Comparison of ENCODE assay signal across 8 cellular contexts in genomic region chr16:351804-352520, GRCh38. TPM values are rescaled to one million over a fixed set of nuclear protein-coding genes. Genes with fewer than 3 reads are reported as not detected.
A peak's percentile ranks its signal among the peaks of the same experiment; 100 is the strongest.
DNase-seq lines count a peak whose midpoint lies in the region; ATAC-seq, FAIRE-seq and TF ChIP-seq lines count a peak whose summit lies in the region.

No MANE protein-coding gene starts in this region.

- H3K36me3 ChIP-seq in iPS DF 6.9 (ENCODE audit: control insufficient read depth, insufficient read depth, low read length) (no peaks in the 10 kb centered on the region), small intestine (ENCODE audit: control insufficient read depth in 2 of 2, insufficient read depth in 2 of 2, low read length in 2 of 2) (peaks cover 0 to 2% of the 10 kb centered on the region in 2 donors)

- no peaks in the 10 kb centered on the region for H3K27me3 ChIP-seq in CD4-positive, alpha-beta T cell (ENCODE audit: control insufficient read depth, insufficient read depth, low read length)
- no peaks in the 10 kb centered on the region for H3K27me3 ChIP-seq in iPS DF 6.9 (ENCODE audit: control insufficient read depth, insufficient read depth, low read length)
- H3K27me3 ChIP-seq in small intestine (ENCODE audit: control insufficient read depth in 2 of 2, insufficient read depth in 2 of 2, low read length in 2 of 2), result no peaks in the 10 kb centered on the region

- FAIRE-seq in small intestine (lab: Jason Lieb, UNC), result no peak

- no peaks in the 10 kb centered on the region for H3K9me3 ChIP-seq in CD4-positive, alpha-beta T cell (ENCODE audit: control insufficient read depth, low read length)
- H3K9me3 ChIP-seq in iPS DF 6.9 (ENCODE audit: control insufficient read depth, insufficient read depth, low read length) (no peaks in the 10 kb centered on the region), small intestine (ENCODE audit: control insufficient read depth, low read depth) (no peaks in the 10 kb centered on the region)

- peak in 5 of 10 experiments; percentile 18 to 51 (median 27) for DNase-seq in CD4-positive, alpha-beta T cell
- DNase-seq in HK-2 (ENCODE audit: unreplicated experiment) (peak; percentile 25), iPS DF 6.9 (ENCODE audit: low read depth, low spot score) (no peak), small intestine (peak; percentile 76), NCI-H526 (lab: John Stamatoyannopoulos, UW) (no peak), COLO829 (ENCODE audit: low spot score) (no peak)

- H3K4me3 Mint-ChIP-seq in CD4-positive, alpha-beta T cell, result peak overlapping the region; percentile 99
- H3K4me3 Mint-ChIP-seq in activated naive CD4-positive, alpha-beta T cell treated with anti-CD3 and anti-CD28 coated beads, Interleukin-2, amount 50 U/mL, for 24 hours, result peak overlapping the region; percentile 91

- H3K4me3 ChIP-seq in iPS DF 6.9 (ENCODE audit: low read length), result peak overlapping the region; percentile 75
- peak overlapping the region; percentile 65 to 92 for H3K4me3 ChIP-seq in small intestine (ENCODE audit: low read depth in 1 of 2, low read length in 2 of 2)

- TF ChIP-seq CTCF in CD4-positive, alpha-beta T cell (IDR thresholded peaks at IDR 0.05), result no peak

- intact Hi-C loops in CD4-positive, alpha-beta T cell (cut with DNase I, micrococcal nuclease), result loop anchor here (1.0 to 5.0 kb wide), 10 partner anchors 18 to 213 kb away; partner anchors contain the start of genes DECR2 (in 2 of the 2), FAM234A (in 2 of the 2), RAB11FIP3 (in 2 of the 2) and MRPL28 (in 1 of the 2)

- no peak overlapping the region for H3K27ac ChIP-seq in CD4-positive, alpha-beta T cell (ENCODE audit: low read depth, low read length)
- H3K27ac ChIP-seq in iPS DF 6.9 (ENCODE audit: low read length), result no peak overlapping the region
- peak overlapping the region; percentile 38 to 40 for H3K27ac ChIP-seq in small intestine (ENCODE audit: low read depth in 1 of 2, low read length in 1 of 2)

- H3K27ac Mint-ChIP-seq in CD4-positive, alpha-beta T cell, result peak overlapping the region; percentile 94
- peak overlapping the region; percentile 94 for H3K27ac Mint-ChIP-seq in activated naive CD4-positive, alpha-beta T cell treated with anti-CD3 and anti-CD28 coated beads, Interleukin-2, amount 50 U/mL, for 24 hours

- no CpG with 5 or more reads among the region's 95 CpGs for WGBS in iPS DF 6.9 (ENCODE audit: insufficient coverage, insufficient read length)
- 0 to 4% (median 1%) methylated on average over 34 to 95 of the region's 95 CpGs for WGBS in small intestine, 3 donors

- H3K27me3 Mint-ChIP-seq in CD4-positive, alpha-beta T cell, result no peaks in the 10 kb centered on the region
- no peaks in the 10 kb centered on the region for H3K27me3 Mint-ChIP-seq in activated naive CD4-positive, alpha-beta T cell treated with anti-CD3 and anti-CD28 coated beads, Interleukin-2, amount 50 U/mL, for 24 hours

- no peaks in the 10 kb centered on the region for H3K9me3 Mint-ChIP-seq in CD4-positive, alpha-beta T cell
- H3K9me3 Mint-ChIP-seq in activated naive CD4-positive, alpha-beta T cell treated with anti-CD3 and anti-CD28 coated beads, Interleukin-2, amount 50 U/mL, for 24 hours, result no peaks in the 10 kb centered on the region

- peaks cover 23% of the 10 kb centered on the region for H3K36me3 Mint-ChIP-seq in CD4-positive, alpha-beta T cell (ENCODE audit: low read depth)
- H3K36me3 Mint-ChIP-seq in activated naive CD4-positive, alpha-beta T cell treated with anti-CD3 and anti-CD28 coated beads, Interleukin-2, amount 50 U/mL, for 24 hours, result peaks cover 7% of the 10 kb centered on the region

- POLR2A ChIA-PET in CD4-positive, alpha-beta T cell (lab: Charles Lee), result interaction anchor here (0.6 to 3.5 kb wide), 11 partner anchors 8 to 315 kb away, joined by 3 to 19 read pairs (median 4); partner anchors contain the start of genes DECR2, FAM234A and LUC7L

- ATAC-seq in CD4-positive, alpha-beta T cell (ENCODE audit: poor library complexity), result peak; percentile 19
- peak; percentile 20 for ATAC-seq in GM19452 (IDR thresholded peaks at IDR 0.05; ENCODE audit: unreplicated experiment)

- CTCF ChIA-PET in CD4-positive, alpha-beta T cell (lab: Charles Lee), result interaction anchor here (0.7 to 1.1 kb wide), 6 partner anchors 14 to 284 kb away, joined by 3 to 5 read pairs (median 3); partner anchors contain the start of genes FAM234A and METTL26

- H3K4me1 ChIP-seq in iPS DF 6.9 (ENCODE audit: control insufficient read depth, insufficient read depth, low read length) (no peaks in the 10 kb centered on the region), small intestine (ENCODE audit: control insufficient read depth in 2 of 2, insufficient read depth in 1 of 2, low read depth in 1 of 2, low read length in 1 of 2) (no peaks in the 10 kb centered on the region)

- peaks cover 69% of the 10 kb centered on the region for H3K4me1 Mint-ChIP-seq in CD4-positive, alpha-beta T cell (ENCODE audit: low read depth)
- peaks cover 57% of the 10 kb centered on the region for H3K4me1 Mint-ChIP-seq in activated naive CD4-positive, alpha-beta T cell treated with anti-CD3 and anti-CD28 coated beads, Interleukin-2, amount 50 U/mL, for 24 hours

RNA-seq across cellular contexts. Expression of gene AXIN1, which starts 0.6 kb away (rescaled TPM):
- total RNA-seq in CD4-positive, alpha-beta T cell, result 10 to 100 TPM; 24.7 to 26.3 TPM
- 10 to 100 TPM; 24.5 to 28.6 (median 26.6) TPM for polyA plus RNA-seq in small intestine

RNA-seq across cellular contexts. Expression of gene MRPL28, which starts 18.4 kb away (rescaled TPM):
- 10 to 100 TPM; 19.6 to 19.7 TPM for total RNA-seq in CD4-positive, alpha-beta T cell
- 100 to 1,000 TPM in 1 of 3 donors, 10 to 100 TPM in 2; 85.4 to 112 (median 98.9) TPM for polyA plus RNA-seq in small intestine

RNA-seq across cellular contexts. Expression of gene PGAP6, which starts 29.8 kb away (rescaled TPM):
- total RNA-seq in CD4-positive, alpha-beta T cell, result 10 to 100 TPM; 59.7 to 63.7 TPM
- polyA plus RNA-seq in small intestine, result 10 to 100 TPM; 48.1 to 66.5 (median 63.2) TPM

RNA-seq across cellular contexts. Expression of gene NME4, which starts 45.0 kb away (rescaled TPM):
- total RNA-seq in CD4-positive, alpha-beta T cell, result 10 to 100 TPM; 31.2 to 32.6 TPM
- polyA plus RNA-seq in small intestine, result 10 to 100 TPM; 13.0 to 43.0 (median 26.7) TPM

RNA-seq across cellular contexts. Expression of gene DECR2, which starts 49.7 kb away (rescaled TPM):
- 1 to 10 TPM; 5.7 to 7.0 TPM for total RNA-seq in CD4-positive, alpha-beta T cell
- polyA plus RNA-seq in small intestine, result 100 to 1,000 TPM in 2 of 3 donors, 10 to 100 TPM in 1; 46.7 to 154 (median 101) TPM

Comparison
In these comparisons a context has a peak if more than half of its experiments do, and no peak if none do; other contexts are left out.
1. DNase-seq: peak in HK-2 (single experiment) and small intestine (single experiment); none in iPS DF 6.9 (single experiment), NCI-H526 (0 of 2) and COLO829 (single experiment).
2. H3K27ac ChIP-seq: peak in small intestine (2 of 2); none in CD4-positive, alpha-beta T cell (single experiment) and iPS DF 6.9 (single experiment).